ENCODE assay signal across 25 cellular contexts in genomic region chr6:152372945-152373344, GRCh38.
"Had no signal": no experiment of that assay in that cellular context is flagged by ENCODE, and none has a peak within 500 bp of the region (broad histone marks: within the 10 kb centered on the region; RNA-seq: fewer than 3 reads in every experiment).

No MANE protein-coding gene starts in this region.

- H3K4me3 Mint-ChIP-seq: mesothelial cell of epicardium; naive B cell; natural killer cell; nephron progenitor cell; stimulated activated naive B cell treated with anti-CD40 and anti-IgM and Interleukin-4, amounts not matched to agents 10 μg/mL and 1 μg/mL and 100 μg/mL, for 72 hours had no signal

- H3K36me3 ChIP-seq: ovary, right lobe of liver, transverse colon had no signal

- H3K27ac Mint-ChIP-seq: mesothelial cell of epicardium; naive B cell; nephron progenitor cell; progenitor cell of endocrine pancreas; stimulated activated naive B cell treated with anti-CD40 and anti-IgM and Interleukin-4, amounts not matched to agents 10 μg/mL and 1 μg/mL and 100 μg/mL, for 72 hours had no signal

- ATAC-seq: natural killer cell; stimulated activated naive B cell treated with anti-CD40 and anti-IgM and Interleukin-4, amounts not matched to agents 10 μg/mL and 1 μg/mL and 100 μg/mL, for 72 hours; stimulated activated naive CD8-positive, alpha-beta T cell treated with anti-CD3 and anti-CD28 coated beads, Interleukin-15, Interleukin-2, amounts not matched to agents 100 U/mL and 50 U/mL, for 24 hours had no signal

- H3K9me3 ChIP-seq: left ventricle myocardium inferior, ovary, right atrium auricular region, right lobe of liver, stomach, testis, thyroid gland, transverse colon, upper lobe of left lung, vagina had no signal

- H3K27ac ChIP-seq: left ventricle myocardium inferior, right atrium auricular region, right lobe of liver, skin epidermis, testis, upper lobe of left lung, vagina had no signal

- H3K36me3 Mint-ChIP-seq: naive B cell; stimulated activated naive B cell treated with anti-CD40 and anti-IgM and Interleukin-4, amounts not matched to agents 10 μg/mL and 1 μg/mL and 100 μg/mL, for 72 hours had no signal

- H3K27me3 ChIP-seq: ovary, right atrium auricular region, right lobe of liver, stomach, testis, thyroid gland, transverse colon, upper lobe of left lung, vagina had no signal

- H3K27me3 Mint-ChIP-seq: progenitor cell of endocrine pancreas had no signal

- H3K4me1 Mint-ChIP-seq: mesothelial cell of epicardium; naive B cell; stimulated activated naive B cell treated with anti-CD40 and anti-IgM and Interleukin-4, amounts not matched to agents 10 μg/mL and 1 μg/mL and 100 μg/mL, for 72 hours had no signal

- H3K4me3 ChIP-seq: left ventricle myocardium inferior, lung, ovary, right atrium auricular region, right lobe of liver, skin epidermis, stomach, testis, thyroid gland, transverse colon, upper lobe of left lung, vagina had no signal

- DNase-seq: islet precursor cell; left ventricle myocardium inferior; mesendoderm; naive B cell; natural killer cell; nephron progenitor cell; ovary; right lobe of liver; stimulated activated CD4-positive, alpha-beta T cell treated with anti-CD3 and anti-CD28 coated beads, Interleukin-12 subunit alpha, Interleukin-12 subunit beta, amount 100 ng/mL, for 4 hours; stimulated activated CD4-positive, alpha-beta T cell treated with anti-CD3 and anti-CD28 coated beads, Interleukin-15, amount 100 ng/mL, for 24 hours; stimulated activated CD4-positive, alpha-beta T cell treated with anti-CD3 and anti-CD28 coated beads, Interleukin-2, amount 100 ng/mL, for 24 hours; stimulated activated CD4-positive, alpha-beta T cell treated with anti-CD3 and anti-CD28 coated beads, Interleukin-4, amount 100 ng/mL, for 1 hour; stimulated activated naive B cell treated with anti-CD40 and anti-IgM and Interleukin-4, amounts not matched to agents 10 μg/mL and 1 μg/mL and 100 μg/mL, for 72 hours; stimulated activated naive CD8-positive, alpha-beta T cell treated with anti-CD3 and anti-CD28 coated beads, Interleukin-15, Interleukin-2, amounts not matched to agents 100 U/mL and 50 U/mL, for 24 hours; stomach; testis; thyroid gland; transverse colon; upper lobe of left lung had no signal

- H3K4me1 ChIP-seq: right lobe of liver had no signal

- H3K9me3 Mint-ChIP-seq: mesothelial cell of epicardium; naive B cell; natural killer cell; nephron progenitor cell; stimulated activated naive B cell treated with anti-CD40 and anti-IgM and Interleukin-4, amounts not matched to agents 10 μg/mL and 1 μg/mL and 100 μg/mL, for 72 hours had no signal
